8 cellular contexts compared by ENCODE assay signal in the genomic region with DNA sequence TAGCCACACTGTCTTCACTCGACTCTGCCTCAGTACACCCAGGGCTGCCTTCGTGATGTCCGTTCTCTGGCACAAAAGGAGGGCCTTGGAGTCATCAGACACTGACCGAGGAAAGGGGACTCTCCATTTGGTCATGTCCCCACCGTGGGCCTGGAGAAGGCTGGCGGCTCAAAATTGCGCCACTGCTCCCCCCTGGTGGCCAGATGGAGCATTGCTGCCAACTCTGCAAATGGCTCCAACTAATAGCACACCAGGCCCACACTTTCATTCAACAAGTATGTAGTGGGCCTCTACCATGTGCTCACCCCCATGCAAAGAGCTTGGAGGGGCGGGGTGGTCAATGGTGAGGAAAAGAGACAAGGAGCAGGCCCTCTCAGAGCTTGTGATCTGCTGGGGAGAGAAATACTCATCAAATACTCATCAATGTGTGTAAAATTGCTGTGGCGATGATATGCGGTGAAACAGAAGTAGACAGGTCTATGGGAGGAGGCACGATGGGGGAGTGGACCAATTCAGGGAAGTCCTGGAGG. TPM values are rescaled to one million over a fixed set of nuclear protein-coding genes. Genes with fewer than 3 reads are reported as not detected.
DNase-seq lines count a peak whose midpoint lies in the region; ATAC-seq, FAIRE-seq and TF ChIP-seq lines count a peak whose summit lies in the region.

No MANE protein-coding gene starts in this region.

- DNase-seq in D721Med (ENCODE audit: insufficient read length, low spot score) (peak; percentile 86), HT-29 (ENCODE audit: low spot score) (peak; percentile 67), SKM-1 treated with dmso at 0.1 percent for 144 hours (lab: John Stamatoyannopoulos, UW; ENCODE audit: unreplicated experiment) (peak; percentile 45), glutamatergic neuron (peak; percentile 88), progenitor cell of endocrine pancreas (ENCODE audit: low spot score, unreplicated experiment) (peak; percentile 77), vagina (ENCODE audit: extremely low spot score in 2 of 2) (no peak)
- DNase-seq in activated naive CD4-positive, alpha-beta T cell treated with anti-CD3 and anti-CD28 coated beads, Interleukin-2, amount 10 ng/mL, durations not matched to agents 7 days and 5 days, result peak; percentile 80

- no peak for TF ChIP-seq POLR2A in vagina (IDR thresholded peaks at IDR 0.05)

- CTCF ChIA-PET in activated naive CD4-positive, alpha-beta T cell treated with anti-CD3 and anti-CD28 coated beads, Interleukin-2, amount 10 ng/mL, durations not matched to agents 7 days and 5 days (lab: Charles Lee), result interaction anchor here (1.0 to 13.6 kb wide), 16 partner anchors 8 to 207 kb away, joined by 3 to 184 read pairs (median 5); partner anchors contain the start of genes FDXR and RAB37

- H3K4me1 Mint-ChIP-seq in activated naive CD4-positive, alpha-beta T cell treated with anti-CD3 and anti-CD28 coated beads, Interleukin-2, amount 10 ng/mL, durations not matched to agents 7 days and 5 days, result peaks cover 23% of the 10 kb centered on the region
- H3K4me1 Mint-ChIP-seq in glutamatergic neuron (ENCODE audit: low read depth, unreplicated experiment) (no peaks in the 10 kb centered on the region), progenitor cell of endocrine pancreas (ENCODE audit: low read depth) (peaks cover 2% of the 10 kb centered on the region)

- H3K36me3 ChIP-seq in vagina, result peaks cover 0 to 4% of the 10 kb centered on the region in 2 donors

- TF ChIP-seq CTCF in D721Med (IDR thresholded peaks at IDR 0.05; ENCODE audit: insufficient read depth, missing control alignments) (peak; percentile 98), glutamatergic neuron (IDR thresholded peaks at IDR 0.05; ENCODE audit: partially characterized antibody, unreplicated experiment) (peak; percentile 98), progenitor cell of endocrine pancreas (IDR thresholded peaks at IDR 0.05; ENCODE audit: unreplicated experiment) (peak; percentile 90), vagina (IDR thresholded peaks at IDR 0.05) (peak; percentile 88 to 95 (median 93))

- ATAC-seq in HG03565 (IDR thresholded peaks at IDR 0.05; ENCODE audit: unreplicated experiment), result no peak

- H3K4me1 ChIP-seq in vagina, result peaks cover 20% of the 10 kb centered on the region

- H3K4me3 Mint-ChIP-seq in activated naive CD4-positive, alpha-beta T cell treated with anti-CD3 and anti-CD28 coated beads, Interleukin-2, amount 10 ng/mL, durations not matched to agents 7 days and 5 days, result no peak overlapping the region
- H3K4me3 Mint-ChIP-seq in glutamatergic neuron (ENCODE audit: unreplicated experiment) (no peak overlapping the region), progenitor cell of endocrine pancreas (ENCODE audit: low read depth) (no peak overlapping the region)

- H3K27ac ChIP-seq in vagina, result no peak overlapping the region

- peaks cover 43% of the 10 kb centered on the region for H3K27me3 Mint-ChIP-seq in activated naive CD4-positive, alpha-beta T cell treated with anti-CD3 and anti-CD28 coated beads, Interleukin-2, amount 10 ng/mL, durations not matched to agents 7 days and 5 days
- H3K27me3 Mint-ChIP-seq in glutamatergic neuron (ENCODE audit: unreplicated experiment) (peaks cover 15% of the 10 kb centered on the region), progenitor cell of endocrine pancreas (peaks cover 18% of the 10 kb centered on the region)

- intact Hi-C loops in vagina (cut with DNase I), result loop anchor here (2.0 to 5.0 kb wide), 2 partner anchors 73 to 120 kb away; no protein-coding TSS in a partner anchor

- H3K27ac Mint-ChIP-seq in activated naive CD4-positive, alpha-beta T cell treated with anti-CD3 and anti-CD28 coated beads, Interleukin-2, amount 10 ng/mL, durations not matched to agents 7 days and 5 days, result no peak overlapping the region
- H3K27ac Mint-ChIP-seq in glutamatergic neuron (ENCODE audit: unreplicated experiment), result no peak overlapping the region
- no peak overlapping the region for H3K27ac Mint-ChIP-seq in progenitor cell of endocrine pancreas

- H3K9me3 Mint-ChIP-seq in activated naive CD4-positive, alpha-beta T cell treated with anti-CD3 and anti-CD28 coated beads, Interleukin-2, amount 10 ng/mL, durations not matched to agents 7 days and 5 days, result no peaks in the 10 kb centered on the region
- H3K9me3 Mint-ChIP-seq in glutamatergic neuron (ENCODE audit: unreplicated experiment), result peaks cover 3% of the 10 kb centered on the region
- no peaks in the 10 kb centered on the region for H3K9me3 Mint-ChIP-seq in progenitor cell of endocrine pancreas (ENCODE audit: low read depth)

- peaks cover 19% of the 10 kb centered on the region for H3K36me3 Mint-ChIP-seq in activated naive CD4-positive, alpha-beta T cell treated with anti-CD3 and anti-CD28 coated beads, Interleukin-2, amount 10 ng/mL, durations not matched to agents 7 days and 5 days
- H3K36me3 Mint-ChIP-seq in glutamatergic neuron (ENCODE audit: unreplicated experiment), result no peaks in the 10 kb centered on the region
- H3K36me3 Mint-ChIP-seq in progenitor cell of endocrine pancreas (ENCODE audit: insufficient read depth), result no peaks in the 10 kb centered on the region

- FAIRE-seq in D721Med (lab: Jason Lieb, UNC), result no peak

- no peaks in the 10 kb centered on the region for H3K9me3 ChIP-seq in vagina

- H3K4me3 ChIP-seq in vagina, result no peak overlapping the region

- H3K27me3 ChIP-seq in vagina, result peaks cover 12% of the 10 kb centered on the region

RNA-seq across cellular contexts. Expression of gene GRIN2C, which starts 5.2 kb away (rescaled TPM):
- total RNA-seq in HT-29 (2014; rRNA removed; shearing (Covaris generic)), result 0.03 TPM in 1 of 2 replicates, not detected in the other
- total RNA-seq in glutamatergic neuron (ENCODE audit: unreplicated experiment) (0.12 TPM), progenitor cell of endocrine pancreas (0.57 and 0.84 TPM in 2 replicates), vagina (not detected)

RNA-seq across cellular contexts. Expression of gene FDXR, which starts 7.9 kb away (rescaled TPM):
- 32.2 and 38.4 TPM in 2 replicates for total RNA-seq in HT-29 (2014; rRNA removed; shearing (Covaris generic))
- total RNA-seq in glutamatergic neuron (ENCODE audit: unreplicated experiment) (12.1 TPM), progenitor cell of endocrine pancreas (16.9 and 18.2 TPM in 2 replicates), vagina (16.0 TPM)

RNA-seq across cellular contexts. Expression of gene FADS6, which starts 28.5 kb away (rescaled TPM):
- not detected in 2 replicates for total RNA-seq in HT-29 (2014; rRNA removed; shearing (Covaris generic))
- total RNA-seq in glutamatergic neuron (ENCODE audit: unreplicated experiment) (not detected), progenitor cell of endocrine pancreas (0.14 and 0.42 TPM in 2 replicates), vagina (1.5 TPM)

RNA-seq across cellular contexts. Expression of gene USH1G, which starts 58.1 kb away (rescaled TPM):
- not detected in 2 replicates for total RNA-seq in HT-29 (2014; rRNA removed; shearing (Covaris generic))
- total RNA-seq in glutamatergic neuron (ENCODE audit: unreplicated experiment), result 0.12 TPM
- 0.18 and 0.19 TPM in 2 replicates for total RNA-seq in progenitor cell of endocrine pancreas
- total RNA-seq in vagina, result 0.49 TPM

RNA-seq across cellular contexts. Expression of gene OTOP2, which starts 59.1 kb away (rescaled TPM):
- not detected in 2 replicates for total RNA-seq in HT-29 (2014; rRNA removed; shearing (Covaris generic))
- not detected for total RNA-seq in glutamatergic neuron (ENCODE audit: unreplicated experiment)
- not detected in 2 replicates for total RNA-seq in progenitor cell of endocrine pancreas
- total RNA-seq in vagina, result not detected

Comparison
In these comparisons a context has a peak if more than half of its experiments do, and no peak if none do; other contexts are left out.
1. DNase-seq: peak in D721Med (single experiment), HT-29 (single experiment), SKM-1 treated with dmso at 0.1 percent for 144 hours (single experiment), activated naive CD4-positive, alpha-beta T cell treated with anti-CD3 and anti-CD28 coated beads, Interleukin-2, amount 10 ng/mL, durations not matched to agents 7 days and 5 days (single experiment), glutamatergic neuron (single experiment) and progenitor cell of endocrine pancreas (single experiment); none in vagina (0 of 2).
2. Peak in every context shown above with its lines, with median percentiles within 50 percentile points of each other: CTCF ChIP-seq.